ENCODE assay signal across 1 cellular context in genomic region chr7:30450123-30450982, GRCh38.
TF ChIP-seq lines count a peak whose summit lies in the region.

No MANE protein-coding gene starts in this region.

TF ChIP-seq in GM23338, 12 proteins besides CTCF, POLR2A, EP300 and RAD21 (continued from another document):
- TF ChIP-seq ZNF462 (CRISPR knock-in tag; IDR thresholded peaks at IDR 0.05) = no peak
- no peak for TF ChIP-seq EZH2 (IDR thresholded peaks at IDR 0.05; ENCODE audit: low read depth, unreplicated experiment)
- no peak for TF ChIP-seq NANOG (IDR thresholded peaks at IDR 0.05; ENCODE audit: borderline replicate concordance)
- TF ChIP-seq EZH2phosphoT487 (IDR thresholded peaks at IDR 0.05; ENCODE audit: unreplicated experiment) = no peak
- no peak for TF ChIP-seq ZNF331 (CRISPR knock-in tag; IDR thresholded peaks at IDR 0.05; ENCODE audit: low read depth)
TF ChIP-seq in GM23338: peak in this region for 0.
